In the genomic region with DNA sequence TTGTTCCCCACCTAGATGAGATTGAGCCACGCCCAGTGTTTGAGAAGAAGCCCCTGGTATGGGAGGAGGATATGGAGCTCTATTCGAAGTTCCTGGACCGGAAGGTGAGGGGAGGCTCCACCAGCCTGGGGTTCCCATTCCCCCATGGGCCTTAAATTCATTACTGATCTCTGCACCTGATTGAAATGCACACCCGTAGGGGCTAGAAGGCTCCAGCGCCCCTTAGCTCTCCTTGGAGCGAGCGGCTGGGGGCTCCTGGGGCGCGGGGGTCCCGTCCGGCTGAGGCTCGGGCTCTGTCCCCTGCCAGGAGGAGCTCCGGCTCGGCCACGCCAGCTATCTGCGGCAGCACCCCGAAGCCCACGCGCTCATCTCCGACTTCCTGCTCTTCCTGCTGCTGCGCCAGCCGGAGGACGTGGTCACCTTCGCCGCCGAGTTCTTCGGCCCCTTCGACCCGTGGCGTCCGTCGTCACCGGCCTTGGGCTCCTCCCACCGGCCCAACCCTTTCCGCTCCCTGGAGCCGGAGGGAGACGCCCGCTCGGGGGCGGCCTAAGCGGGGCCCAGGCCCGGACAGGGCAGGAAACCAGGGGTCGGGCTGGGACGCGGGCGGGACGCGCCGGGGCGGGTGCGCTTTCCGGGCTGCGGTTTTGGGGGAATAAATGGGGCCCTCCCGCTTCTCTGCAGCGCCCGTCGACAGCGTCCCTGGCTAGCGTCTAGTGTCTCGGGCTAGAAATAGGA, we compare ENCODE assay signal across 8 cellular contexts. TPM values are rescaled to one million over a fixed set of nuclear protein-coding genes. Genes with fewer than 3 reads are reported as not detected.
DNase-seq lines count a peak whose midpoint lies in the region; ATAC-seq and TF ChIP-seq lines count a peak whose summit lies in the region.

No MANE protein-coding gene starts in this region.

- H3K27me3 ChIP-seq in neural progenitor cell = no peaks in the 10 kb centered on the region
- no peaks in the 10 kb centered on the region for H3K27me3 ChIP-seq in stomach smooth muscle (ENCODE audit: control insufficient read depth in 1 of 2, insufficient read depth in 2 of 2, low read length in 2 of 2)

- peak overlapping the region; percentile 77 for H3K4me2 ChIP-seq in neural progenitor cell

- H3K79me2 ChIP-seq in neural progenitor cell (ENCODE audit: low read depth) = no peaks in the 10 kb centered on the region

- H2AFZ ChIP-seq in neural progenitor cell (replicated peaks) = peak overlapping the region; percentile 85

- H3K9me3 Mint-ChIP-seq in activated T-helper 1 cell treated with anti-CD3 and anti-CD28 coated beads, Interleukin-12 subunit alpha, Interleukin-12 subunit beta, Interleukin-2, Interleukin-4 antibody, amounts not matched to agents 30 ng/mL and 10 ng/mL and 1 ng/mL, durations not matched to agents 14 hours and 24 hours and 36 hours = no peaks in the 10 kb centered on the region
- no peaks in the 10 kb centered on the region for H3K9me3 Mint-ChIP-seq in neural progenitor cell

- peak overlapping the region; percentile 78 for H3K4me3 Mint-ChIP-seq in activated T-helper 1 cell treated with anti-CD3 and anti-CD28 coated beads, Interleukin-12 subunit alpha, Interleukin-12 subunit beta, Interleukin-2, Interleukin-4 antibody, amounts not matched to agents 30 ng/mL and 10 ng/mL and 1 ng/mL, durations not matched to agents 14 hours and 24 hours and 36 hours
- H3K4me3 Mint-ChIP-seq in neural progenitor cell = peak overlapping the region; percentile 68

- H3K27me3 Mint-ChIP-seq in activated T-helper 1 cell treated with anti-CD3 and anti-CD28 coated beads, Interleukin-12 subunit alpha, Interleukin-12 subunit beta, Interleukin-2, Interleukin-4 antibody, amounts not matched to agents 30 ng/mL and 10 ng/mL and 1 ng/mL, durations not matched to agents 14 hours and 24 hours and 36 hours (ENCODE audit: insufficient read depth) = peaks cover 42% of the 10 kb centered on the region
- H3K27me3 Mint-ChIP-seq in neural progenitor cell (ENCODE audit: insufficient read depth, low read depth) = peaks cover 30% of the 10 kb centered on the region

- H3K36me3 ChIP-seq in neural progenitor cell = no peaks in the 10 kb centered on the region
- H3K36me3 ChIP-seq in stomach smooth muscle (ENCODE audit: control insufficient read depth in 2 of 2, insufficient read depth in 2 of 2, low read length in 2 of 2) = no peaks in the 10 kb centered on the region

- peak; percentile 92 for TF ChIP-seq POLR2A in GM15510 (IDR thresholded peaks at IDR 0.05; ENCODE audit: borderline replicate concordance, extremely low read depth, insufficient read length)

- H3K9ac ChIP-seq in neural progenitor cell (no peak overlapping the region), stomach smooth muscle (ENCODE audit: low read length in 2 of 2) (peak overlapping the region; percentile 76)

- H3K4me1 Mint-ChIP-seq in activated T-helper 1 cell treated with anti-CD3 and anti-CD28 coated beads, Interleukin-12 subunit alpha, Interleukin-12 subunit beta, Interleukin-2, Interleukin-4 antibody, amounts not matched to agents 30 ng/mL and 10 ng/mL and 1 ng/mL, durations not matched to agents 14 hours and 24 hours and 36 hours (ENCODE audit: low read depth) = peaks cover 7% of the 10 kb centered on the region
- peaks cover 13% of the 10 kb centered on the region for H3K4me1 Mint-ChIP-seq in neural progenitor cell

- H3K4me1 ChIP-seq in neural progenitor cell (peaks cover 8% of the 10 kb centered on the region), stomach smooth muscle (ENCODE audit: control insufficient read depth, insufficient read depth, low read length) (peaks cover 15% of the 10 kb centered on the region)

- TF ChIP-seq CTCF in fibroblast of pulmonary artery (IDR thresholded peaks at IDR 0.05; ENCODE audit: low read length, missing control alignments) = no peak
- no peak for TF ChIP-seq CTCF in neural progenitor cell (IDR thresholded peaks at IDR 0.05)

- H3K4me3 ChIP-seq in fibroblast of pulmonary artery (replicated peaks; ENCODE audit: low read depth, low read length) (peak overlapping the region; percentile 49), neural progenitor cell (peak overlapping the region; percentile 58), stomach smooth muscle (ENCODE audit: low read length in 2 of 2) (peak overlapping the region; percentile 65 to 75)

- H3F3A ChIP-seq in neural progenitor cell (ENCODE audit: low read depth) = peaks cover 33% of the 10 kb centered on the region

- H3K9me3 ChIP-seq in neural progenitor cell (ENCODE audit: low read depth) (no peaks in the 10 kb centered on the region), stomach smooth muscle (ENCODE audit: control insufficient read depth in 2 of 2, low read length in 2 of 2) (peaks cover 0 to 8% of the 10 kb centered on the region in 2 donors)

- peak overlapping the region; percentile 61 for H3K27ac Mint-ChIP-seq in activated T-helper 1 cell treated with anti-CD3 and anti-CD28 coated beads, Interleukin-12 subunit alpha, Interleukin-12 subunit beta, Interleukin-2, Interleukin-4 antibody, amounts not matched to agents 30 ng/mL and 10 ng/mL and 1 ng/mL, durations not matched to agents 14 hours and 24 hours and 36 hours
- no peak overlapping the region for H3K27ac Mint-ChIP-seq in neural progenitor cell

- peak; percentile 93 for DNase-seq in OCI-M1 (lab: John Stamatoyannopoulos, UW)
- peak; percentile 64 for DNase-seq in activated T-helper 1 cell treated with anti-CD3 and anti-CD28 coated beads, Interleukin-12 subunit alpha, Interleukin-12 subunit beta, Interleukin-2, Interleukin-4 antibody, amounts not matched to agents 30 ng/mL and 10 ng/mL and 1 ng/mL, durations not matched to agents 14 hours and 24 hours and 36 hours (ENCODE audit: low spot score)
- peak; percentile 65 for DNase-seq in fibroblast of pulmonary artery (ENCODE audit: low read depth)
- peak; percentile 92 for DNase-seq in neural progenitor cell (ENCODE audit: low spot score)
- DNase-seq in NCI-H526 treated with DMSO at 0.1 percent for 48 hours (lab: John Stamatoyannopoulos, UW) = no peak

- intact Hi-C loops in activated T-helper 1 cell treated with anti-CD3 and anti-CD28 coated beads, Interleukin-12 subunit alpha, Interleukin-12 subunit beta, Interleukin-2, Interleukin-4 antibody, amounts not matched to agents 30 ng/mL and 10 ng/mL and 1 ng/mL, durations not matched to agents 14 hours and 24 hours and 36 hours (cut with micrococcal nuclease) = loop anchor here (2.0 to 5.0 kb wide), 4 partner anchors 27 to 67 kb away; no protein-coding TSS in a partner anchor

- no peak overlapping the region for H3K27ac ChIP-seq in neural progenitor cell
- peak overlapping the region; percentile 82 for H3K27ac ChIP-seq in stomach smooth muscle (ENCODE audit: low read length)

- ATAC-seq in HG02759 (IDR thresholded peaks at IDR 0.05; ENCODE audit: unreplicated experiment) = peak; percentile 94

- no peaks in the 10 kb centered on the region for H3K36me3 Mint-ChIP-seq in activated T-helper 1 cell treated with anti-CD3 and anti-CD28 coated beads, Interleukin-12 subunit alpha, Interleukin-12 subunit beta, Interleukin-2, Interleukin-4 antibody, amounts not matched to agents 30 ng/mL and 10 ng/mL and 1 ng/mL, durations not matched to agents 14 hours and 24 hours and 36 hours (ENCODE audit: low read depth)
- no peaks in the 10 kb centered on the region for H3K36me3 Mint-ChIP-seq in neural progenitor cell

- no peaks in the 10 kb centered on the region for H4K20me1 ChIP-seq in neural progenitor cell (ENCODE audit: low read depth)

RNA-seq across cellular contexts. Expression of gene CATIP, which starts 10.9 kb away (rescaled TPM):
- not detected in 2 replicates for total RNA-seq in activated T-helper 1 cell treated with anti-CD3 and anti-CD28 coated beads, Interleukin-12 subunit alpha, Interleukin-12 subunit beta, Interleukin-2, Interleukin-4 antibody, amounts not matched to agents 30 ng/mL and 10 ng/mL and 1 ng/mL, durations not matched to agents 14 hours and 24 hours and 36 hours
- total RNA-seq in neural progenitor cell (ENCODE audit: low replicate concordance) = 3.1 and 6.2 TPM in 2 replicates

RNA-seq across cellular contexts. Expression of gene SLC11A1, which starts 14.5 kb away (rescaled TPM):
- 0.05 and 0.27 TPM in 2 replicates for total RNA-seq in activated T-helper 1 cell treated with anti-CD3 and anti-CD28 coated beads, Interleukin-12 subunit alpha, Interleukin-12 subunit beta, Interleukin-2, Interleukin-4 antibody, amounts not matched to agents 30 ng/mL and 10 ng/mL and 1 ng/mL, durations not matched to agents 14 hours and 24 hours and 36 hours
- total RNA-seq in neural progenitor cell (ENCODE audit: low replicate concordance) = 0.03 TPM in 1 of 2 replicates, not detected in the other

RNA-seq across cellular contexts. Expression of gene CTDSP1, which starts 32.1 kb away (rescaled TPM):
- 105 and 106 TPM in 2 replicates for total RNA-seq in activated T-helper 1 cell treated with anti-CD3 and anti-CD28 coated beads, Interleukin-12 subunit alpha, Interleukin-12 subunit beta, Interleukin-2, Interleukin-4 antibody, amounts not matched to agents 30 ng/mL and 10 ng/mL and 1 ng/mL, durations not matched to agents 14 hours and 24 hours and 36 hours
- 31.3 and 70.5 TPM in 2 replicates for total RNA-seq in neural progenitor cell (ENCODE audit: low replicate concordance)

RNA-seq across cellular contexts. Expression of gene VIL1, which starts 51.3 kb away (rescaled TPM):
- not detected in 2 replicates for total RNA-seq in activated T-helper 1 cell treated with anti-CD3 and anti-CD28 coated beads, Interleukin-12 subunit alpha, Interleukin-12 subunit beta, Interleukin-2, Interleukin-4 antibody, amounts not matched to agents 30 ng/mL and 10 ng/mL and 1 ng/mL, durations not matched to agents 14 hours and 24 hours and 36 hours
- total RNA-seq in neural progenitor cell (ENCODE audit: low replicate concordance) = 0.22 TPM in 1 of 2 replicates, not detected in the other
